12 cellular contexts compared by ENCODE assay signal in the genomic region with DNA sequence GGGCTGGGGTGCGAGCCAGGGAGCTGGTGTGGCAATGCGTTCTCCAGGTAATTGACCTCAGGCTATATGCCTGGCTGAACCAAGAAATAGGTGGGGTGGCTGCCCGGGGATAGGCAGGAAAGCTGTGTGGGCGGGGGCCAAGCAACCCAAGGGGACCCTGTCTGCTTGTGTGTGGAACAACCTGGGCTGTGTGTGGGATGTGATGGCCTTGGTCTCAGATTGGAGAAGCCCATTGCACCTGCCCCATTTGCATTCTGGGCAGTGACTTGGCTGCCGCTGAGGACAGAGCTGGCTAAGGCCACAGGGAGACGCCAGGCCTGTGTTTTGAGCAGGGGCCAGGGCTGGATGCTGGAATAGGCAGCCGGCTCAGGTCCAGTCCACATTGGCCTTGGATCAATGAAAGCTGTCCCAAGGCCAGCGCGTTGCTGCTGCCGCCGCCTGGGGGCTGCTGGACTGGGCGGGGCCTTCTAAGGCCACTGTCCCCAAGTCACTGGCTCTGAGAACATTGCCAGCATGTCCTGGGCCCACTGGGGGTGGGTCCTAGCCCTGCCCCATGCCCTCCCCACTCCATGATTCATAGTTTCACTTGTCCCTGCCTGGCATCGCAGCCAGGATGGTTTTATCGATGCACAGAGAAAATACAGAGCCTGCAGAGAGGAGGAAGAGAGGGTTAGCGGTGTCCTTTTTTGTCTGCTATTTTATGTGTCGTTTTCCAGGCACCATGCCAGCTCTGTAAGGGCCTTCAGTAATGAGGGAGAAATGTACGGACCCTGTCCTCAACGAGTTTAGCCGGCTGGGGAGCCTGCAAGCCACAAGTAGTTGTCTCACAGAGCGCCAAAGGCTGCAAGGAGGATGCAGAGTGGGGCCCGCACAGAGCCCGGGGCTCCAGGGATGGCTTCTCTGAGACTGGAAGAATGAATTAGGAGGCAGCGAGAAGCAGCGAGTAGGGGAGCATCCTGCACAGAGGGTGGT. TPM values are rescaled to one million over a fixed set of nuclear protein-coding genes. Genes with fewer than 3 reads are reported as not detected.
DNase-seq lines count a peak whose midpoint lies in the region; ATAC-seq, FAIRE-seq and TF ChIP-seq lines count a peak whose summit lies in the region.
"Had no signal": no experiment of that assay in that cellular context is flagged by ENCODE, and none has a peak within 500 bp of the region (broad histone marks: within the 10 kb centered on the region; RNA-seq: fewer than 3 reads in every experiment).

No MANE protein-coding gene starts in this region.

- H3K4me2 ChIP-seq in K562 (ENCODE audit: insufficient read depth, low read length), result no peak overlapping the region

- in situ Hi-C loops in K562 (cut with MboI), result no loop called here

- CTCF ChIA-PET in K562 (lab: Yijun Ruan, JAX; ENCODE audit: low intra/inter-chr PET ratio), result interaction anchor here (1.3 kb wide), 1 partner anchor 214 kb away, joined by 7 read pairs; no protein-coding TSS in a partner anchor

- intact Hi-C loops in K562 (cut with micrococcal nuclease) (loop anchor here (10.0 kb wide), 1 partner anchor 73 kb away; no protein-coding TSS in a partner anchor), left colon (cut with DNase I, micrococcal nuclease) (no loop called here)

- WGBS in K562 (ENCODE audit: insufficient coverage, low coverage, missing lambda C conversion rate), result 2% methylated on average over 24 of the region's 24 CpGs

- H3K4me3 ChIP-seq in K562 (no peak overlapping the region), stomach smooth muscle (ENCODE audit: low read length in 2 of 2) (peak overlapping the region; percentile 21 to 61)
- H3K4me3 ChIP-seq: SK-N-MC, skin epidermis had no signal

- TF ChIP-seq CTCF in K562 (IDR thresholded peaks at IDR 0.05 in 2 of 3, conservative IDR thresholded peaks at IDR 0.05 in 1 of 3; ENCODE audit: insufficient read depth in 2 of 3, low read depth in 1 of 3, low read length in 3 of 3), result no peak

- no peaks in the 10 kb centered on the region for H3K36me3 ChIP-seq in K562 (ENCODE audit: control insufficient read depth, insufficient read depth, low read length)
- no peaks in the 10 kb centered on the region for H3K36me3 ChIP-seq in stomach smooth muscle (ENCODE audit: control insufficient read depth in 2 of 2, insufficient read depth in 2 of 2, low read length in 2 of 2)

- H3K9me1 ChIP-seq in K562 (ENCODE audit: control insufficient read depth, insufficient read depth, low read length), result no peaks in the 10 kb centered on the region

- H3K9ac ChIP-seq in K562 (ENCODE audit: insufficient read depth in 1 of 2, low read depth in 2 of 2, low read length in 2 of 2) (no peak overlapping the region), stomach smooth muscle (ENCODE audit: low read length in 2 of 2) (peak overlapping the region; percentile 9 to 36)

- no peak overlapping the region for H2AFZ ChIP-seq in K562 (ENCODE audit: low read depth, low read length)

- no TSS peak for BruUV-seq in K562 (replicated peaks; lab: Mats Ljungman, UMichigan)

- H3K27ac ChIP-seq in K562 (ENCODE audit: extremely low read depth, low read depth, low read length) (no peak overlapping the region), stomach smooth muscle (ENCODE audit: low read length) (peak overlapping the region; percentile 74)
- H3K27ac ChIP-seq: SK-N-MC had no signal

- DNase-seq in NCI-H128 (lab: John Stamatoyannopoulos, UW; ENCODE audit: unreplicated experiment), result peak; percentile 12
- DNase-seq in K562 (ENCODE audit: extremely low read depth in 1 of 4, low spot score in 3 of 4), result no peak
- DNase-seq in left colon, result peak; percentile 25 to 72
- no peak for DNase-seq in DMS53 treated with DMSO at 0.1 percent for 48 hours (lab: John Stamatoyannopoulos, UW; ENCODE audit: unreplicated experiment)
- DNase-seq in activated naive CD4-positive, alpha-beta T cell (lab: John Stamatoyannopoulos, UW), result no peak
- no peak for DNase-seq in NCI-H146 treated with DMSO at 0.1 percent for 48 hours (lab: John Stamatoyannopoulos, UW; ENCODE audit: unreplicated experiment)
- DNase-seq: foreskin fibroblast had no signal

- ATAC-seq in K562 (peak; percentile 32; the same call in 1 of the 3 replicates), left colon (peak; percentile 39), GM18873 (IDR thresholded peaks at IDR 0.05; ENCODE audit: low FRiP score, unreplicated experiment) (no peak)

- peaks cover 4 to 32% of the 10 kb centered on the region in 2 experiments; a peak in 2 of 5 replicates for H3K27me3 ChIP-seq in K562 (ENCODE audit: control insufficient read depth in 2 of 2, insufficient read depth in 2 of 2, low read length in 2 of 2)
- no peaks in the 10 kb centered on the region for H3K27me3 ChIP-seq in stomach smooth muscle (ENCODE audit: control insufficient read depth in 1 of 2, insufficient read depth in 2 of 2, low read length in 2 of 2)

- no peak for TF ChIP-seq RAD21 in K562 (CRISPR knock-in tag; conservative IDR thresholded peaks at IDR 0.05 in 1 of 2, IDR thresholded peaks at IDR 0.05 in 1 of 2)

- TF ChIP-seq POLR2A in K562 (conservative IDR thresholded peaks at IDR 0.05), result no peak

- POLR2A ChIA-PET in K562 (lab: Yijun Ruan, JAX), result interaction anchor here (0.6 to 0.7 kb wide), 2 partner anchors 21 to 31 kb away, joined by 3 read pairs; no protein-coding TSS in a partner anchor

- no peak for FAIRE-seq in K562 (lab: Jason Lieb, UNC)
- FAIRE-seq: urothelium cell line had no signal

- no peaks in the 10 kb centered on the region; the same call in 1 of the 2 replicates for H4K20me1 ChIP-seq in K562 (replicated peaks; ENCODE audit: control insufficient read depth, insufficient read depth, low read length)

- H3K79me2 ChIP-seq in K562 (ENCODE audit: control insufficient read depth, insufficient read depth, low read length), result no peaks in the 10 kb centered on the region

- TF ChIP-seq EP300 in K562 (IDR thresholded peaks at IDR 0.05; ENCODE audit: low read length), result no peak

- H3K4me1 ChIP-seq in K562 (replicated peaks in 1 of 2; ENCODE audit: control insufficient read depth in 2 of 2, insufficient read depth in 2 of 2, low read length in 2 of 2) (no peaks in the 10 kb centered on the region), stomach smooth muscle (ENCODE audit: control insufficient read depth, insufficient read depth, low read length) (peaks cover 32% of the 10 kb centered on the region)

- H3K9me3 ChIP-seq in K562 (replicated peaks; ENCODE audit: control insufficient read depth, insufficient read depth, low read depth, low read length), result no peaks in the 10 kb centered on the region
- no peaks in the 10 kb centered on the region for H3K9me3 ChIP-seq in stomach smooth muscle (ENCODE audit: control insufficient read depth in 2 of 2, low read length in 2 of 2)

TF ChIP-seq in K562, 482 proteins besides CTCF, POLR2A, EP300 and RAD21:
- TF ChIP-seq, protein P1, sequence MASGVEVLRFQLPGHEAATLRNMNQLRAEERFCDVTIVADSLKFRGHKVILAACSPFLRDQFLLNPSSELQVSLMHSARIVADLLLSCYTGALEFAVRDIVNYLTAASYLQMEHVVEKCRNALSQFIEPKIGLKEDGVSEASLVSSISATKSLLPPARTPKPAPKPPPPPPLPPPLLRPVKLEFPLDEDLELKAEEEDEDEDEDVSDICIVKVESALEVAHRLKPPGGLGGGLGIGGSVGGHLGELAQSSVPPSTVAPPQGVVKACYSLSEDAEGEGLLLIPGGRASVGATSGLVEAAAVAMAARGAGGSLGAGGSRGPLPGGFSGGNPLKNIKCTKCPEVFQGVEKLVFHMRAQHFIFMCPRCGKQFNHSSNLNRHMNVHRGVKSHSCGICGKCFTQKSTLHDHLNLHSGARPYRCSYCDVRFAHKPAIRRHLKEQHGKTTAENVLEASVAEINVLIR (CRISPR knock-in tag; IDR thresholded peaks at IDR 0.05), result no peak
- no peak for TF ChIP-seq GABPB2 (CRISPR knock-in tag; conservative IDR thresholded peaks at IDR 0.05)
- no peak for TF ChIP-seq ZNF408 (CRISPR knock-in tag; IDR thresholded peaks at IDR 0.05; ENCODE audit: low read depth)
- no peak for TF ChIP-seq GATAD2A (IDR thresholded peaks at IDR 0.05)
- TF ChIP-seq KHSRP (IDR thresholded peaks at IDR 0.05), result no peak
- TF ChIP-seq, protein P2, sequence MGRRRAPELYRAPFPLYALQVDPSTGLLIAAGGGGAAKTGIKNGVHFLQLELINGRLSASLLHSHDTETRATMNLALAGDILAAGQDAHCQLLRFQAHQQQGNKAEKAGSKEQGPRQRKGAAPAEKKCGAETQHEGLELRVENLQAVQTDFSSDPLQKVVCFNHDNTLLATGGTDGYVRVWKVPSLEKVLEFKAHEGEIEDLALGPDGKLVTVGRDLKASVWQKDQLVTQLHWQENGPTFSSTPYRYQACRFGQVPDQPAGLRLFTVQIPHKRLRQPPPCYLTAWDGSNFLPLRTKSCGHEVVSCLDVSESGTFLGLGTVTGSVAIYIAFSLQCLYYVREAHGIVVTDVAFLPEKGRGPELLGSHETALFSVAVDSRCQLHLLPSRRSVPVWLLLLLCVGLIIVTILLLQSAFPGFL (CRISPR knock-in tag; IDR thresholded peaks at IDR 0.05), result no peak
- no peak for TF ChIP-seq SRSF1 (IDR thresholded peaks at IDR 0.05; ENCODE audit: low read depth, low read length)
- no peak for TF ChIP-seq POLR3A (IDR thresholded peaks at IDR 0.05; ENCODE audit: borderline replicate concordance, extremely low read depth, insufficient read depth, insufficient read length)

RNA-seq across cellular contexts. Expression of gene NKD1, which starts 43.9 kb away (rescaled TPM):
- 0.02 TPM in 1 of 2 replicates, not detected in the other for total RNA-seq in K562 (2011; cell fraction: chromatin; rRNA removed; ENCODE audit: low replicate concordance)
- total RNA-seq in K562 (2011; cell fraction: nucleolus; rRNA removed), result not detected in 2 replicates
- total RNA-seq in K562 (2011; cell fraction: nucleoplasm; rRNA removed), result under 0.01 and 0.08 TPM in 2 replicates
- 0.04 and 0.18 TPM in 2 replicates for total RNA-seq in K562 (2014; rRNA removed)
- under 0.01 TPM in 2 replicates for total RNA-seq in K562 (2014; rRNA removed; fragmentation: Illumina TruSeq; extraction: Trizol)
- total RNA-seq in K562 (2015; rRNA removed; fragmentation: Illumina TruSeq; extraction: Trizol), result 0.07 and 0.08 TPM in 2 replicates
- 0.22 and 0.24 TPM in 2 replicates for total RNA-seq in K562 (2021)
- under 0.01 and 0.11 TPM in 2 replicates for polyA plus RNA-seq in K562 (2011; rRNA removed)
- under 0.01 and 0.39 TPM in 2 replicates for polyA plus RNA-seq in K562 (2011; cell fraction: cytosol; rRNA removed)
- polyA plus RNA-seq in K562 (2011; cell fraction: nucleus; rRNA removed), result 0.11 and 0.33 TPM in 2 replicates
- polyA plus RNA-seq in K562 (2012), result 0.03 and 0.04 TPM in 2 replicates
- 0.01 and 0.07 TPM in 2 replicates for polyA plus RNA-seq in K562 (2014; fragmentation: Illumina TruSeq; extraction: Trizol)
- polyA plus RNA-seq in K562 (2014; fragmentation: Nextera tagmentation; extraction: Ambion mirVana), result not detected
- 0.04 TPM in 1 of 2 replicates, not detected in the other for polyA plus RNA-seq in K562 (2014; rRNA removed)
- polyA minus RNA-seq in K562 (2011; rRNA and poly(A)+ RNA removed), result under 0.01 TPM in 2 replicates
- polyA minus RNA-seq in K562 (2011; cell fraction: cytosol; rRNA and poly(A)+ RNA removed), result not detected in 2 replicates
- under 0.01 and 0.22 TPM in 2 replicates for polyA minus RNA-seq in K562 (2011; cell fraction: nucleus; rRNA and poly(A)+ RNA removed)
- 1 to 10 TPM; 1.6 to 5.6 TPM for total RNA-seq in left colon

Comparison
In these comparisons a context has a peak if more than half of its experiments do, and no peak if none do; other contexts are left out.
1. DNase-seq: peak in NCI-H128 (single experiment) and left colon (2 of 2); none in K562 (0 of 4), DMS53 treated with DMSO at 0.1 percent for 48 hours (single experiment), activated naive CD4-positive, alpha-beta T cell (0 of 4) and NCI-H146 treated with DMSO at 0.1 percent for 48 hours (single experiment).
2. H3K9ac ChIP-seq: peak in stomach smooth muscle (2 of 2); none in K562 (0 of 2).